In genomic region chr5:33275391-33275790, GRCh38 we compare ENCODE assay signal across 2 cellular contexts.
TF ChIP-seq lines count a peak whose summit lies in the region.

No MANE protein-coding gene starts in this region.

TF ChIP-seq in A549, 52 proteins besides CTCF, POLR2A, EP300 and RAD21:
- no peak for TF ChIP-seq EHMT2 (IDR thresholded peaks at IDR 0.05; ENCODE audit: low read depth)
- TF ChIP-seq HOXB13 (CRISPR knock-in tag; IDR thresholded peaks at IDR 0.05; ENCODE audit: low read depth), result no peak
- TF ChIP-seq ESRRA (IDR thresholded peaks at IDR 0.05; ENCODE audit: borderline replicate concordance, low read length), result no peak
- TF ChIP-seq PHF8 (IDR thresholded peaks at IDR 0.05; ENCODE audit: borderline replicate concordance, low read depth), result no peak
TF ChIP-seq in A549: peak in this region for 0.

TF ChIP-seq in IMR-90, 13 proteins besides CTCF, POLR2A, EP300 and RAD21:
- TF ChIP-seq CEBPB (IDR thresholded peaks at IDR 0.05; ENCODE audit: low read depth, low read length) (no peak), NFE2L2 (IDR thresholded peaks at IDR 0.05; ENCODE audit: low read depth, low read length) (no peak), FOS (IDR thresholded peaks at IDR 0.05; ENCODE audit: low read depth, low read length) (no peak), CHD1 (IDR thresholded peaks at IDR 0.05; ENCODE audit: low read depth, low read length) (no peak)
TF ChIP-seq in IMR-90: peak in this region for 0.
